In genomic region chr9:19748278-19749126, GRCh38 we compare ENCODE assay signal across 14 cellular contexts. TPM values are rescaled to one million over a fixed set of nuclear protein-coding genes. Genes with fewer than 3 reads are reported as not detected.
A peak's percentile ranks its signal among the peaks of the same experiment; 100 is the strongest.
DNase-seq lines count a peak whose midpoint lies in the region; ATAC-seq and TF ChIP-seq lines count a peak whose summit lies in the region.
"Had no signal": no experiment of that assay in that cellular context is flagged by ENCODE, and none has a peak within 500 bp of the region (broad histone marks: within the 10 kb centered on the region; RNA-seq: fewer than 3 reads in every experiment).

No MANE protein-coding gene starts in this region.

- H3K27ac Mint-ChIP-seq in activated T-cell treated with anti-CD3 and anti-CD28 coated beads, Interleukin-2, amount 50 U/mL, for 24 hours, result peak overlapping the region; percentile 42
- peak overlapping the region; percentile 59 to 74 for H3K27ac Mint-ChIP-seq in effector memory CD8-positive, alpha-beta T cell
- H3K27ac Mint-ChIP-seq: stimulated activated naive B cell treated with anti-CD40 and anti-IgM and Interleukin-4, amounts not matched to agents 10 μg/mL and 1 μg/mL and 100 μg/mL, for 72 hours had no signal

- H3K36me3 Mint-ChIP-seq in activated T-cell treated with anti-CD3 and anti-CD28 coated beads, Interleukin-2, amount 50 U/mL, for 24 hours (ENCODE audit: low read depth), result no peaks in the 10 kb centered on the region
- H3K36me3 Mint-ChIP-seq in effector memory CD8-positive, alpha-beta T cell (ENCODE audit: insufficient read depth), result no peaks in the 10 kb centered on the region
- H3K36me3 Mint-ChIP-seq: stimulated activated naive B cell treated with anti-CD40 and anti-IgM and Interleukin-4, amounts not matched to agents 10 μg/mL and 1 μg/mL and 100 μg/mL, for 72 hours had no signal

- H3K27ac ChIP-seq in coronary artery, result no peak overlapping the region
- H3K27ac ChIP-seq: esophagus muscularis mucosa, SK-N-MC had no signal

- no peak overlapping the region for H3K4me3 Mint-ChIP-seq in activated T-cell treated with anti-CD3 and anti-CD28 coated beads, Interleukin-2, amount 50 U/mL, for 24 hours
- H3K4me3 Mint-ChIP-seq in effector memory CD8-positive, alpha-beta T cell, result peak overlapping the region; percentile 7 to 60
- H3K4me3 Mint-ChIP-seq: stimulated activated naive B cell treated with anti-CD40 and anti-IgM and Interleukin-4, amounts not matched to agents 10 μg/mL and 1 μg/mL and 100 μg/mL, for 72 hours had no signal

- no peak overlapping the region for H3K4me3 ChIP-seq in coronary artery
- H3K4me3 ChIP-seq: esophagus muscularis mucosa, GM12878, SK-N-MC had no signal

- H3K9me3 Mint-ChIP-seq in activated T-cell treated with anti-CD3 and anti-CD28 coated beads, Interleukin-2, amount 50 U/mL, for 24 hours, result no peaks in the 10 kb centered on the region
- H3K9me3 Mint-ChIP-seq in effector memory CD8-positive, alpha-beta T cell, result peaks cover 0 to 1% of the 10 kb centered on the region in 2 donors
- H3K9me3 Mint-ChIP-seq: stimulated activated naive B cell treated with anti-CD40 and anti-IgM and Interleukin-4, amounts not matched to agents 10 μg/mL and 1 μg/mL and 100 μg/mL, for 72 hours had no signal

- no peaks in the 10 kb centered on the region for H3K27me3 Mint-ChIP-seq in activated T-cell treated with anti-CD3 and anti-CD28 coated beads, Interleukin-2, amount 50 U/mL, for 24 hours
- H3K27me3 Mint-ChIP-seq in effector memory CD8-positive, alpha-beta T cell, result no peaks in the 10 kb centered on the region
- H3K27me3 Mint-ChIP-seq: stimulated activated naive B cell treated with anti-CD40 and anti-IgM and Interleukin-4, amounts not matched to agents 10 μg/mL and 1 μg/mL and 100 μg/mL, for 72 hours had no signal

- ATAC-seq in effector memory CD8-positive, alpha-beta T cell (replicated peaks), result peak; percentile 45
- ATAC-seq in stimulated activated naive CD8-positive, alpha-beta T cell treated with anti-CD3 and anti-CD28 coated beads, Interleukin-15, Interleukin-2, amounts not matched to agents 100 U/mL and 50 U/mL, for 24 hours, result peak; percentile 55
- no peak for ATAC-seq in HG03342 (IDR thresholded peaks at IDR 0.05; ENCODE audit: unreplicated experiment)
- ATAC-seq: GM12878; stimulated activated naive B cell treated with anti-CD40 and anti-IgM and Interleukin-4, amounts not matched to agents 10 μg/mL and 1 μg/mL and 100 μg/mL, for 72 hours had no signal

- no peak for TF ChIP-seq CTCF in coronary artery (IDR thresholded peaks at IDR 0.05)

- no peak for DNase-seq in activated T-cell treated with anti-CD3 and anti-CD28 coated beads, Interleukin-2, amount 50 U/mL, for 24 hours
- no peak for DNase-seq in activated T-cell treated with anti-CD3 and anti-CD28 coated beads, Interleukin-2, amount 50 U/mL, for 1 hour
- DNase-seq in RPMI7951 (ENCODE audit: low read depth), result peak; percentile 8
- no peak for DNase-seq in effector memory CD8-positive, alpha-beta T cell
- DNase-seq in stimulated activated naive CD8-positive, alpha-beta T cell treated with anti-CD3 and anti-CD28 coated beads, Interleukin-15, Interleukin-2, amounts not matched to agents 100 U/mL and 50 U/mL, for 24 hours, result no peak
- DNase-seq in coronary artery (ENCODE audit: low spot score), result no peak
- DNase-seq in NCI-H2196 (lab: John Stamatoyannopoulos, UW; ENCODE audit: unreplicated experiment), result no peak
- DNase-seq: NCI-H1930; stimulated activated naive B cell treated with anti-CD40 and anti-IgM and Interleukin-4, amounts not matched to agents 10 μg/mL and 1 μg/mL and 100 μg/mL, for 72 hours had no signal

- peaks cover 14% of the 10 kb centered on the region for H3K4me1 Mint-ChIP-seq in activated T-cell treated with anti-CD3 and anti-CD28 coated beads, Interleukin-2, amount 50 U/mL, for 24 hours (ENCODE audit: low read depth)
- H3K4me1 Mint-ChIP-seq in effector memory CD8-positive, alpha-beta T cell (ENCODE audit: low read depth in 2 of 2), result peaks cover 3 to 9% of the 10 kb centered on the region in 2 donors
- H3K4me1 Mint-ChIP-seq: stimulated activated naive B cell treated with anti-CD40 and anti-IgM and Interleukin-4, amounts not matched to agents 10 μg/mL and 1 μg/mL and 100 μg/mL, for 72 hours had no signal

RNA-seq across cellular contexts. Expression of gene SLC24A2, which starts 40.3 kb away (rescaled TPM):
- total RNA-seq in RPMI7951 (2014; rRNA removed; shearing (Covaris generic)), result under 0.01 and 0.12 TPM in 2 replicates
- total RNA-seq: GM12878, lung microvascular endothelial cell had no signal
